Comparison of ENCODE assay signal across 19 cellular contexts in the genomic region with DNA sequence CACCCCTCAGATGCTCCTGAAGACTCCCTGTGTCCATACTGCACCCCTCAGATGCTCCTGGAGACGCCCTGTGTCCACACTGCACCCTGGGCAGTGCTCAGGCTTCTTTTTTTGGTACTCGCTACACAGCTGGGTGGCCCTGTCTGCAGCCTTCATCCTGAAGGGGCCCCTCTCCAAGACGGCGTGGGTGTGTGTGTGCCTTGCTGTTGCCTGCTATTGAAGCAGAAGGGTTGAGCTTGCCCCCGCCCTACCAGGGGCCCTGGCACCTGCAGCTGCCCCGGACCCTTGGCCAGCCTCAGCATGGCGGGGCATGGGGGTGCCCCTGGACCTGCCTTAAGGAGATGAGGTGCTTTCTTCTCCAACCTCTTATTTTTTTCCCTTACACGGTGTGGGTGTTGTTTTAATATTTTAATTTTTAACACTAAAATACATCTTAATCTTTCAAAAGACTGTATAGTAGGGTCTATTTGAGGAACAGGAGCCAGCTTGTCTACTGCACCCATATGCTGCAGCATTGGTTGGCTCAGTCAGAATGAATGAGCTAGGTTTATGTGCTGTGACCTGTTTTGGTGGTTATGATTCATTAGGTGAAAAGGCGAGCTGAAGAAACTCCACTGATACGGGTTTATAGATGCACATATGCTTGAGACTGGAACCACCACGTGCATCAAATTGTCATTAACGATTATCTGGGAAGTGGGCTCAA.
DNase-seq lines count a peak whose midpoint lies in the region; ATAC-seq, FAIRE-seq and TF ChIP-seq lines count a peak whose summit lies in the region.
"Had no signal": no experiment of that assay in that cellular context is flagged by ENCODE, and none has a peak within 500 bp of the region (broad histone marks: within the 10 kb centered on the region; RNA-seq: fewer than 3 reads in every experiment).

No MANE protein-coding gene starts in this region.

- H3K9me3 ChIP-seq in neuronal stem cell (replicated peaks in 1 of 2; ENCODE audit: control insufficient read depth in 2 of 2, insufficient read depth in 1 of 2, low read depth in 1 of 2, low read length in 2 of 2) = peaks cover 0 to 14% of the 10 kb centered on the region in 2 donors
- no peaks in the 10 kb centered on the region for H3K9me3 ChIP-seq in thyroid gland
- H3K9me3 ChIP-seq: gastrocnemius medialis, psoas muscle, upper lobe of right lung had no signal

- no peak overlapping the region for H2AFZ ChIP-seq in neuronal stem cell (ENCODE audit: low read length)

- H2AK5ac ChIP-seq in neuronal stem cell (ENCODE audit: low read depth, low read length) = no peak overlapping the region

- H3K4me1 ChIP-seq in neuronal stem cell (ENCODE audit: control insufficient read depth in 2 of 2, insufficient read depth in 1 of 2, low read depth in 1 of 2, low read length in 2 of 2) (peaks cover 0 to 5% of the 10 kb centered on the region in 2 donors), thyroid gland (peaks cover 6 to 16% of the 10 kb centered on the region in 2 donors)
- H3K4me1 ChIP-seq: gastrocnemius medialis, psoas muscle, upper lobe of right lung had no signal

- H3K4me2 ChIP-seq in neuronal stem cell (ENCODE audit: insufficient read depth, low read length, poor library complexity, severe bottlenecking) = no peak overlapping the region

- H3K23ac ChIP-seq in neuronal stem cell (ENCODE audit: low read depth, low read length, poor library complexity) = peak overlapping the region; percentile 32

- H3K27ac ChIP-seq in neuronal stem cell (replicated peaks; ENCODE audit: low read length) (no peak overlapping the region), thyroid gland (no peak overlapping the region)
- H3K27ac ChIP-seq: C4-2B, gastrocnemius medialis, psoas muscle, upper lobe of right lung had no signal

- H2BK5ac ChIP-seq in neuronal stem cell (ENCODE audit: low read length) = no peak overlapping the region

- H3K9ac ChIP-seq in neuronal stem cell (ENCODE audit: low read depth, low read length, poor library complexity) = no peak overlapping the region

- H4K8ac ChIP-seq in neuronal stem cell (ENCODE audit: low read depth, low read length) = no peak overlapping the region

- FAIRE-seq in H54 (lab: Jason Lieb, UNC) = no peak

- H3K36me3 ChIP-seq in neuronal stem cell (replicated peaks in 1 of 2; ENCODE audit: control insufficient read depth in 2 of 2, insufficient read depth in 2 of 2, low read length in 2 of 2) (peaks cover 42 to 87% of the 10 kb centered on the region in 2 donors), thyroid gland (no peaks in the 10 kb centered on the region)
- H3K36me3 ChIP-seq: gastrocnemius medialis, upper lobe of right lung had no signal

- H2BK15ac ChIP-seq in neuronal stem cell (ENCODE audit: low read length) = no peak overlapping the region

- WGBS in neuronal stem cell (ENCODE audit: extremely low coverage in 2 of 2, insufficient read length in 2 of 2, insufficient replicate concordance in 1 of 2), 2 donors = no CpG with 5 or more reads among the region's 12 CpGs
- WGBS in thyroid gland, 2 donors = 96 to 98% methylated on average over 11 to 12 of the region's 12 CpGs

- no peak overlapping the region for H3K14ac ChIP-seq in neuronal stem cell (ENCODE audit: low read length)

- ATAC-seq in GM18909 (IDR thresholded peaks at IDR 0.05; ENCODE audit: poor library complexity, unreplicated experiment) = no peak
- ATAC-seq: gastrocnemius medialis; naive thymus-derived CD8-positive, alpha-beta T cell; psoas muscle; Right ventricle myocardium inferior; upper lobe of right lung had no signal

- TF ChIP-seq POLR2A in NB4 (IDR thresholded peaks at IDR 0.05; ENCODE audit: extremely low read depth, insufficient read length) = no peak
- TF ChIP-seq POLR2A in thyroid gland (IDR thresholded peaks at IDR 0.05) = no peak
- TF ChIP-seq POLR2A in H54 (IDR thresholded peaks at IDR 0.05; ENCODE audit: low read depth, low read length) = no peak

- TF ChIP-seq CTCF in NB4 (IDR thresholded peaks at IDR 0.05; ENCODE audit: low read depth, low read length) (no peak), choroid plexus epithelial cell (conservative IDR thresholded peaks at IDR 0.05; ENCODE audit: low read depth, low read length) (no peak), thyroid gland (IDR thresholded peaks at IDR 0.05) (no peak)

- H2BK12ac ChIP-seq in neuronal stem cell (ENCODE audit: low read length) = no peak overlapping the region

- peak; percentile 73 for DNase-seq in ELR (ENCODE audit: low read depth)
- DNase-seq in NB4 (ENCODE audit: low read depth) = peak; percentile 29
- DNase-seq in choroid plexus epithelial cell (ENCODE audit: low read depth) = peak; percentile 17
- no peak for DNase-seq in neuronal stem cell (ENCODE audit: low spot score)
- DNase-seq in activated CD4-positive, CD25-positive, alpha-beta regulatory T cell treated with anti-CD3 and anti-CD28 coated beads, Interleukin-2, amount 50 U/mL, for 72 hours = no peak
- DNase-seq in thyroid gland = no peak
- DNase-seq in H54 (ENCODE audit: insufficient read length, low spot score) = no peak
- DNase-seq: activated naive CD4-positive, alpha-beta T cell treated with anti-CD3 and anti-CD28 coated beads, Interleukin-2, amount 10 ng/mL, durations not matched to agents 7 days and 5 days; gastrocnemius medialis; naive thymus-derived CD8-positive, alpha-beta T cell; NCI-H1105 treated with DMSO at 0.1 percent for 48 hours; NCI-H2171 treated with DMSO at 0.1 percent for 48 hours; psoas muscle; stimulated activated CD4-positive, alpha-beta T cell treated with anti-CD3 and anti-CD28 coated beads, Interleukin-12 subunit alpha, Interleukin-12 subunit beta, amount 100 ng/mL, for 4 hours; stimulated activated naive CD4-positive, alpha-beta T cell; upper lobe of right lung had no signal

- H3K18ac ChIP-seq in neuronal stem cell (ENCODE audit: low read length) = no peak overlapping the region

- no peaks in the 10 kb centered on the region for H3K27me3 ChIP-seq in neuronal stem cell (ENCODE audit: control insufficient read depth in 3 of 3, insufficient read depth in 3 of 3, low read depth in 1 of 3, low read length in 3 of 3)
- no peaks in the 10 kb centered on the region for H3K27me3 ChIP-seq in thyroid gland
- H3K27me3 ChIP-seq: gastrocnemius medialis, upper lobe of right lung had no signal

- H4K91ac ChIP-seq in neuronal stem cell (ENCODE audit: low read depth, low read length, poor library complexity) = no peak overlapping the region

- H2BK120ac ChIP-seq in neuronal stem cell (ENCODE audit: low read depth, low read length) = no peak overlapping the region

- no peak overlapping the region for H3K4me3 ChIP-seq in NB4 (ENCODE audit: low read depth, low read length)
- H3K4me3 ChIP-seq in choroid plexus epithelial cell (ENCODE audit: low read depth, low read length) = no peak overlapping the region
- H3K4me3 ChIP-seq in neuronal stem cell (ENCODE audit: low read length in 2 of 2) = no peak overlapping the region
- no peak overlapping the region for H3K4me3 ChIP-seq in thyroid gland (replicated peaks in 1 of 3)
- H3K4me3 ChIP-seq: gastrocnemius medialis, psoas muscle, upper lobe of right lung had no signal

- intact Hi-C loops in thyroid gland (cut with DNase I) = no loop called here

- no peaks in the 10 kb centered on the region for H3K79me1 ChIP-seq in neuronal stem cell (ENCODE audit: low read depth, low read length)

- H3K4ac ChIP-seq in neuronal stem cell (ENCODE audit: low read length) = no peak overlapping the region

Comparison
In these comparisons a context has a peak if more than half of its experiments do, and no peak if none do; other contexts are left out.
1. DNase-seq: peak in ELR (single experiment), NB4 (single experiment) and choroid plexus epithelial cell (single experiment); none in neuronal stem cell (single experiment), activated CD4-positive, CD25-positive, alpha-beta regulatory T cell treated with anti-CD3 and anti-CD28 coated beads, Interleukin-2, amount 50 U/mL, for 72 hours (single experiment), thyroid gland (0 of 2) and H54 (single experiment).